ENCODE assay signal across 1 cellular context in the genomic region with DNA sequence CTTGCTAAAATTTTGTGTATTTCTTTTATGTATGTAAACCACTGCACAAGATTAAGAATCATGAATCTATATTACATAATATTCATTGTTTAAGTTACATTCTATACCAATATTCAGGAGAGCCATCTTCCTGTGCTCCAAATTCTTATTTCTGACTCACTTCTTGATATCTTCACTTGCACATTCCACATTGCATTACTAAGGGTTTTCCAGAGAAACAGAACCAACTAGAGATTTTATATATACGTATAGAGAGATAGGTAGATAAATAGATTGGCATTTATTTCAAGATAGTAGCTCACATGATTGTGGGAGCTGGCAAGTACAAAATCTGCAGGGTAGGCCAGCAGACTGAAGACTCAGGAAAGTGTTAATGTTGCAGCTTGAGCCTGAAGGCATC.
TF ChIP-seq lines count a peak whose summit lies in the region.

No MANE protein-coding gene starts in this region.

TF ChIP-seq in HepG2, 621 proteins besides CTCF, POLR2A, EP300 and RAD21 (continued from another document):
- TF ChIP-seq KIAA2018 (CRISPR knock-in tag; IDR thresholded peaks at IDR 0.05; ENCODE audit: borderline replicate concordance), result no peak
- TF ChIP-seq CCAR2 (optimal IDR thresholded peaks at IDR 0.05; ENCODE audit: low read depth, low read length), result no peak
- no peak for TF ChIP-seq FOXC1 (CRISPR knock-in tag; IDR thresholded peaks at IDR 0.05; ENCODE audit: borderline replicate concordance)
- TF ChIP-seq HMG20B (CRISPR knock-in tag; conservative IDR thresholded peaks at IDR 0.05), result no peak
- no peak for TF ChIP-seq ZNF597 (CRISPR knock-in tag; IDR thresholded peaks at IDR 0.05)
- no peak for TF ChIP-seq NR2C2 (CRISPR knock-in tag; IDR thresholded peaks at IDR 0.05; ENCODE audit: borderline replicate concordance)
- TF ChIP-seq MED13 (CRISPR knock-in tag; IDR thresholded peaks at IDR 0.05), result no peak
- no peak for TF ChIP-seq TEAD2 (CRISPR knock-in tag; IDR thresholded peaks at IDR 0.05)
- TF ChIP-seq CERS6 (CRISPR knock-in tag; IDR thresholded peaks at IDR 0.05), result no peak
- no peak for TF ChIP-seq ZNF883 (CRISPR knock-in tag; IDR thresholded peaks at IDR 0.05; ENCODE audit: not compliant biosample characterization)
- no peak for TF ChIP-seq RCOR2 (CRISPR knock-in tag; IDR thresholded peaks at IDR 0.05)
